1 cellular context compared by ENCODE assay signal in the genomic region with DNA sequence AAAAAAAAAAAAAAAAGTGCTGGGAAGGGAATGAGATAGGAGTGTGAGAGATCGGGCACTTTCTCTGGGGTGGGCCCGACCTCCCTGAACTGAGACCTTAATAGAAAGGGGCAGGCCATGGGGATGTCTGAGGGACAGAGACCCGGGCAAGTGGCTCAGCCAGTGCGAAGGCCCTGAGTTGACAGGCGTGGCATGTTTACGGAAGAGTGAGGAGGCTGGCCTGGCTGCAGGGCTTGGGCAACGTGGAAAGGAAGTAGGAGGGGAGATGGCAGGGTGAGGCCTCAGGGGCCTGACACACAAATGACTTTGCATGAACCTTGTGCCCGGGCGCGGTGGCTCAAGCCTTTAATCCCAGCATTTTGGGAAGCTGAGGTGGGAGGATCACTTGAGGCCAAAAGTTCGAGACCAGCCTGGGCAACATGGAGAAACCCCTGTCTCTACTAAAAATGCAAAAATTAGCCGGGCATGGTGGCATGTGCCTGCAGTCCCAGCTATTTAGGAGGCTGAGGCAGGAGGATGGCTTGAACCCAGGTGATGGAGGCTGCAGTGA.
TF ChIP-seq lines count a peak whose summit lies in the region.

No MANE protein-coding gene starts in this region.

TF ChIP-seq in HepG2, 621 proteins besides CTCF, POLR2A, EP300 and RAD21 (continued from another document and continues in another):
- TF ChIP-seq, protein P1, sequence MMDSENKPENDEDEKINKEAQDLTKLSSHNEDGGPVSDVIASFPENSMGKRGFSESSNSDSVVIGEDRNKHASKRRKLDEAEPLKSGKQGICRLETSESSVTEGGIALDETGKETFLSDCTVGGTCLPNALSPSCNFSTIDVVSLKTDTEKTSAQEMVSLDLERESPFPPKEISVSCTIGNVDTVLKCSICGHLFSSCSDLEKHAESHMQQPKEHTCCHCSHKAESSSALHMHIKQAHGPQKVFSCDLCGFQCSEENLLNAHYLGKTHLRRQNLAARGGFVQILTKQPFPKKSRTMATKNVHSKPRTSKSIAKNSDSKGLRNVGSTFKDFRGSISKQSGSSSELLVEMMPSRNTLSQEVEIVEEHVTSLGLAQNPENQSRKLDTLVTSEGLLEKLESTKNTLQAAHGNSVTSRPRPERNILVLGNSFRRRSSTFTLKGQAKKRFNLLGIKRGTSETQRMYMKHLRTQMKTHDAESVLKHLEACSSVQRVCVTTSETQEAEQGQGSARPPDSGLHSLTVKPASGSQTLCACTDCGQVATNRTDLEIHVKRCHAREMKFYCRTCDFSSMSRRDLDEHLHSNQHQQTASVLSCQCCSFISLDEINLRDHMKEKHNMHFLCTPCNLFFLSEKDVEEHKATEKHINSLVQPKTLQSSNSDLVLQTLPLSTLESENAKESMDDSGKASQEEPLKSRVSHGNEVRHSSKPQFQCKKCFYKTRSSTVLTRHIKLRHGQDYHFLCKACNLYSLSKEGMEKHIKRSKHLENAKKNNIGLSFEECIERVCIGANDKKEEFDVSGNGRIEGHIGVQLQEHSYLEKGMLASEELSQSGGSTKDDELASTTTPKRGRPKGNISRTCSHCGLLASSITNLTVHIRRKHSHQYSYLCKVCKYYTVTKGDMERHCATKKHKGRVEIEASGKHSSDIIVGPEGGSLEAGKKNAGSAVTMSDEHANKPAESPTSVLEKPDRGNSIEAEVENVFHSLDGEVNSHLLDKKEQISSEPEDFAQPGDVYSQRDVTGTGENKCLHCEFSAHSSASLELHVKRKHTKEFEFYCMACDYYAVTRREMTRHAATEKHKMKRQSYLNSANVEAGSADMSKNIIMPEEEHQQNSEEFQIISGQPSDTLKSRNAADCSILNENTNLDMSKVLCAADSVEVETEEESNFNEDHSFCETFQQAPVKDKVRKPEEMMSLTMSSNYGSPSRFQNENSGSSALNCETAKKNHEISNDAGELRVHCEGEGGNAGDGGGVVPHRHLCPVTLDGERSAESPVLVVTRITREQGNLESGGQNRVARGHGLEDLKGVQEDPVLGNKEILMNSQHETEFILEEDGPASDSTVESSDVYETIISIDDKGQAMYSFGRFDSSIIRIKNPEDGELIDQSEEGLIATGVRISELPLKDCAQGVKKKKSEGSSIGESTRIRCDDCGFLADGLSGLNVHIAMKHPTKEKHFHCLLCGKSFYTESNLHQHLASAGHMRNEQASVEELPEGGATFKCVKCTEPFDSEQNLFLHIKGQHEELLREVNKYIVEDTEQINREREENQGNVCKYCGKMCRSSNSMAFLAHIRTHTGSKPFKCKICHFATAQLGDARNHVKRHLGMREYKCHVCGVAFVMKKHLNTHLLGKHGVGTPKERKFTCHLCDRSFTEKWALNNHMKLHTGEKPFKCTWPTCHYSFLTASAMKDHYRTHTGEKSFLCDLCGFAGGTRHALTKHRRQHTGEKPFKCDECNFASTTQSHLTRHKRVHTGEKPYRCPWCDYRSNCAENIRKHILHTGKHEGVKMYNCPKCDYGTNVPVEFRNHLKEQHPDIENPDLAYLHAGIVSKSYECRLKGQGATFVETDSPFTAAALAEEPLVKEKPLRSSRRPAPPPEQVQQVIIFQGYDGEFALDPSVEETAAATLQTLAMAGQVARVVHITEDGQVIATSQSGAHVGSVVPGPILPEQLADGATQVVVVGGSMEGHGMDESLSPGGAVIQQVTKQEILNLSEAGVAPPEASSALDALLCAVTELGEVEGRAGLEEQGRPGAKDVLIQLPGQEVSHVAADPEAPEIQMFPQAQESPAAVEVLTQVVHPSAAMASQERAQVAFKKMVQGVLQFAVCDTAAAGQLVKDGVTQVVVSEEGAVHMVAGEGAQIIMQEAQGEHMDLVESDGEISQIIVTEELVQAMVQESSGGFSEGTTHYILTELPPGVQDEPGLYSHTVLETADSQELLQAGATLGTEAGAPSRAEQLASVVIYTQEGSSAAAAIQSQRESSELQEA (CRISPR knock-in tag; IDR thresholded peaks at IDR 0.05; ENCODE audit: not compliant biosample characterization) = no peak
- peak; percentile 59; the same call in 1 of the 2 replicates for TF ChIP-seq HNF4G (IDR thresholded peaks at IDR 0.05; ENCODE audit: borderline replicate concordance, low read depth, low read length)
- TF ChIP-seq HNF4G (CRISPR knock-in tag; IDR thresholded peaks at IDR 0.05; ENCODE audit: borderline replicate concordance, low read depth) = no peak; the same call in 1 of the 2 replicates
- peak; percentile 48; the same call in 1 of the 2 replicates for TF ChIP-seq ATF1 (CRISPR knock-in tag; IDR thresholded peaks at IDR 0.05)
- no peak for TF ChIP-seq ZNF720 (CRISPR knock-in tag; IDR thresholded peaks at IDR 0.05)
- TF ChIP-seq RBM22 (optimal IDR thresholded peaks at IDR 0.05; ENCODE audit: low read length) = no peak
- TF ChIP-seq MTA3 (CRISPR knock-in tag; IDR thresholded peaks at IDR 0.05) = no peak
- TF ChIP-seq, protein P2, sequence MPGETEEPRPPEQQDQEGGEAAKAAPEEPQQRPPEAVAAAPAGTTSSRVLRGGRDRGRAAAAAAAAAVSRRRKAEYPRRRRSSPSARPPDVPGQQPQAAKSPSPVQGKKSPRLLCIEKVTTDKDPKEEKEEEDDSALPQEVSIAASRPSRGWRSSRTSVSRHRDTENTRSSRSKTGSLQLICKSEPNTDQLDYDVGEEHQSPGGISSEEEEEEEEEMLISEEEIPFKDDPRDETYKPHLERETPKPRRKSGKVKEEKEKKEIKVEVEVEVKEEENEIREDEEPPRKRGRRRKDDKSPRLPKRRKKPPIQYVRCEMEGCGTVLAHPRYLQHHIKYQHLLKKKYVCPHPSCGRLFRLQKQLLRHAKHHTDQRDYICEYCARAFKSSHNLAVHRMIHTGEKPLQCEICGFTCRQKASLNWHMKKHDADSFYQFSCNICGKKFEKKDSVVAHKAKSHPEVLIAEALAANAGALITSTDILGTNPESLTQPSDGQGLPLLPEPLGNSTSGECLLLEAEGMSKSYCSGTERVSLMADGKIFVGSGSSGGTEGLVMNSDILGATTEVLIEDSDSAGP (CRISPR knock-in tag; IDR thresholded peaks at IDR 0.05; ENCODE audit: borderline replicate concordance) = peak; percentile 69
- TF ChIP-seq BRCA1 (CRISPR knock-in tag; IDR thresholded peaks at IDR 0.05) = no peak
- TF ChIP-seq ZNF772 (CRISPR knock-in tag; IDR thresholded peaks at IDR 0.05) = no peak
- TF ChIP-seq ZNF674 (CRISPR knock-in tag; IDR thresholded peaks at IDR 0.05; ENCODE audit: low read depth) = no peak
- no peak for TF ChIP-seq ZNF468 (CRISPR knock-in tag; IDR thresholded peaks at IDR 0.05)
- TF ChIP-seq, protein P3, sequence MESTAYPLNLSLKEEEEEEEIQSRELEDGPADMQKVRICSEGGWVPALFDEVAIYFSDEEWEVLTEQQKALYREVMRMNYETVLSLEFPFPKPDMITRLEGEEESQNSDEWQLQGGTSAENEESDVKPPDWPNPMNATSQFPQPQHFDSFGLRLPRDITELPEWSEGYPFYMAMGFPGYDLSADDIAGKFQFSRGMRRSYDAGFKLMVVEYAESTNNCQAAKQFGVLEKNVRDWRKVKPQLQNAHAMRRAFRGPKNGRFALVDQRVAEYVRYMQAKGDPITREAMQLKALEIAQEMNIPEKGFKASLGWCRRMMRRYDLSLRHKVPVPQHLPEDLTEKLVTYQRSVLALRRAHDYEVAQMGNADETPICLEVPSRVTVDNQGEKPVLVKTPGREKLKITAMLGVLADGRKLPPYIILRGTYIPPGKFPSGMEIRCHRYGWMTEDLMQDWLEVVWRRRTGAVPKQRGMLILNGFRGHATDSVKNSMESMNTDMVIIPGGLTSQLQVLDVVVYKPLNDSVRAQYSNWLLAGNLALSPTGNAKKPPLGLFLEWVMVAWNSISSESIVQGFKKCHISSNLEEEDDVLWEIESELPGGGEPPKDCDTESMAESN (CRISPR knock-in tag; conservative IDR thresholded peaks at IDR 0.05) = no peak
- no peak for TF ChIP-seq ZBTB1 (CRISPR knock-in tag; IDR thresholded peaks at IDR 0.05; ENCODE audit: borderline replicate concordance)
- TF ChIP-seq NFATC3 (CRISPR knock-in tag; IDR thresholded peaks at IDR 0.05) = no peak
- TF ChIP-seq, protein P4, sequence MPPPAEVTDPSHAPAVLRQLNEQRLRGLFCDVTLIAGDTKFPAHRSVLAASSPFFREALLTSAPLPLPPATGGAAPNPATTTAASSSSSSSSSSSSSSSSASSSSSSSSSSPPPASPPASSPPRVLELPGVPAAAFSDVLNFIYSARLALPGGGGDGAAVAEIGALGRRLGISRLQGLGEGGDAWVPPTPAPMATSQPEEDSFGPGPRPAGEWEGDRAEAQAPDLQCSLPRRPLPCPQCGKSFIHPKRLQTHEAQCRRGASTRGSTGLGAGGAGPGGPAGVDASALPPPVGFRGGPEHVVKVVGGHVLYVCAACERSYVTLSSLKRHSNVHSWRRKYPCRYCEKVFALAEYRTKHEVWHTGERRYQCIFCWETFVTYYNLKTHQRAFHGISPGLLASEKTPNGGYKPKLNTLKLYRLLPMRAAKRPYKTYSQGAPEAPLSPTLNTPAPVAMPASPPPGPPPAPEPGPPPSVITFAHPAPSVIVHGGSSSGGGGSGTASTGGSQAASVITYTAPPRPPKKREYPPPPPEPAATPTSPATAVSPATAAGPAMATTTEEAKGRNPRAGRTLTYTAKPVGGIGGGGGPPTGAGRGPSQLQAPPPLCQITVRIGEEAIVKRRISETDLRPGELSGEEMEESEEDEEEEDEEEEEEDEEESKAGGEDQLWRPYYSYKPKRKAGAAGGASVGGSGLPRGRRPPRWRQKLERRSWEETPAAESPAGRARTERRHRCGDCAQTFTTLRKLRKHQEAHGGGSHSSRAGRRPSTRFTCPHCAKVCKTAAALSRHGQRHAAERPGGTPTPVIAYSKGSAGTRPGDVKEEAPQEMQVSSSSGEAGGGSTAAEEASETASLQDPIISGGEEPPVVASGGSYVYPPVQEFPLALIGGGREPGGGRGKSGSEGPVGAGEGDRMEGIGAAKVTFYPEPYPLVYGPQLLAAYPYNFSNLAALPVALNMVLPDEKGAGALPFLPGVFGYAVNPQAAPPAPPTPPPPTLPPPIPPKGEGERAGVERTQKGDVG (CRISPR knock-in tag; IDR thresholded peaks at IDR 0.05; ENCODE audit: borderline replicate concordance) = no peak
- TF ChIP-seq ZNF543 (CRISPR knock-in tag; IDR thresholded peaks at IDR 0.05) = no peak
- TF ChIP-seq, protein P5, sequence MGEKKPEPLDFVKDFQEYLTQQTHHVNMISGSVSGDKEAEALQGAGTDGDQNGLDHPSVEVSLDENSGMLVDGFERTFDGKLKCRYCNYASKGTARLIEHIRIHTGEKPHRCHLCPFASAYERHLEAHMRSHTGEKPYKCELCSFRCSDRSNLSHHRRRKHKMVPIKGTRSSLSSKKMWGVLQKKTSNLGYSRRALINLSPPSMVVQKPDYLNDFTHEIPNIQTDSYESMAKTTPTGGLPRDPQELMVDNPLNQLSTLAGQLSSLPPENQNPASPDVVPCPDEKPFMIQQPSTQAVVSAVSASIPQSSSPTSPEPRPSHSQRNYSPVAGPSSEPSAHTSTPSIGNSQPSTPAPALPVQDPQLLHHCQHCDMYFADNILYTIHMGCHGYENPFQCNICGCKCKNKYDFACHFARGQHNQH (CRISPR knock-in tag; IDR thresholded peaks at IDR 0.05) = peak; percentile 32; the same call in 1 of the 2 replicates
- TF ChIP-seq, protein P6, sequence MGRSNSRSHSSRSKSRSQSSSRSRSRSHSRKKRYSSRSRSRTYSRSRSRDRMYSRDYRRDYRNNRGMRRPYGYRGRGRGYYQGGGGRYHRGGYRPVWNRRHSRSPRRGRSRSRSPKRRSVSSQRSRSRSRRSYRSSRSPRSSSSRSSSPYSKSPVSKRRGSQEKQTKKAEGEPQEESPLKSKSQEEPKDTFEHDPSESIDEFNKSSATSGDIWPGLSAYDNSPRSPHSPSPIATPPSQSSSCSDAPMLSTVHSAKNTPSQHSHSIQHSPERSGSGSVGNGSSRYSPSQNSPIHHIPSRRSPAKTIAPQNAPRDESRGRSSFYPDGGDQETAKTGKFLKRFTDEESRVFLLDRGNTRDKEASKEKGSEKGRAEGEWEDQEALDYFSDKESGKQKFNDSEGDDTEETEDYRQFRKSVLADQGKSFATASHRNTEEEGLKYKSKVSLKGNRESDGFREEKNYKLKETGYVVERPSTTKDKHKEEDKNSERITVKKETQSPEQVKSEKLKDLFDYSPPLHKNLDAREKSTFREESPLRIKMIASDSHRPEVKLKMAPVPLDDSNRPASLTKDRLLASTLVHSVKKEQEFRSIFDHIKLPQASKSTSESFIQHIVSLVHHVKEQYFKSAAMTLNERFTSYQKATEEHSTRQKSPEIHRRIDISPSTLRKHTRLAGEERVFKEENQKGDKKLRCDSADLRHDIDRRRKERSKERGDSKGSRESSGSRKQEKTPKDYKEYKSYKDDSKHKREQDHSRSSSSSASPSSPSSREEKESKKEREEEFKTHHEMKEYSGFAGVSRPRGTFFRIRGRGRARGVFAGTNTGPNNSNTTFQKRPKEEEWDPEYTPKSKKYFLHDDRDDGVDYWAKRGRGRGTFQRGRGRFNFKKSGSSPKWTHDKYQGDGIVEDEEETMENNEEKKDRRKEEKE (IDR thresholded peaks at IDR 0.05) = no peak
- TF ChIP-seq, protein P7, sequence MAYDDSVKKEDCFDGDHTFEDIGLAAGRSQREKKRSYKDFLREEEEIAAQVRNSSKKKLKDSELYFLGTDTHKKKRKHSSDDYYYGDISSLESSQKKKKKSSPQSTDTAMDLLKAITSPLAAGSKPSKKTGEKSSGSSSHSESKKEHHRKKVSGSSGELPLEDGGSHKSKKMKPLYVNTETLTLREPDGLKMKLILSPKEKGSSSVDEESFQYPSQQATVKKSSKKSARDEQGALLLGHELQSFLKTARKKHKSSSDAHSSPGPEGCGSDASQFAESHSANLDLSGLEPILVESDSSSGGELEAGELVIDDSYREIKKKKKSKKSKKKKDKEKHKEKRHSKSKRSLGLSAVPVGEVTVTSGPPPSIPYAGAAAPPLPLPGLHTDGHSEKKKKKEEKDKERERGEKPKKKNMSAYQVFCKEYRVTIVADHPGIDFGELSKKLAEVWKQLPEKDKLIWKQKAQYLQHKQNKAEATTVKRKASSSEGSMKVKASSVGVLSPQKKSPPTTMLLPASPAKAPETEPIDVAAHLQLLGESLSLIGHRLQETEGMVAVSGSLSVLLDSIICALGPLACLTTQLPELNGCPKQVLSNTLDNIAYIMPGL (CRISPR knock-in tag; IDR thresholded peaks at IDR 0.05; ENCODE audit: borderline replicate concordance in 1 of 2, low read depth in 1 of 2) = peak; percentile 28 to 50; a peak in 3 of 4 replicates
- no peak for TF ChIP-seq RBFOX2 (IDR thresholded peaks at IDR 0.05; ENCODE audit: low read depth, low read length)
- TF ChIP-seq SNAPC2 (CRISPR knock-in tag; IDR thresholded peaks at IDR 0.05) = no peak
- TF ChIP-seq, protein P8, sequence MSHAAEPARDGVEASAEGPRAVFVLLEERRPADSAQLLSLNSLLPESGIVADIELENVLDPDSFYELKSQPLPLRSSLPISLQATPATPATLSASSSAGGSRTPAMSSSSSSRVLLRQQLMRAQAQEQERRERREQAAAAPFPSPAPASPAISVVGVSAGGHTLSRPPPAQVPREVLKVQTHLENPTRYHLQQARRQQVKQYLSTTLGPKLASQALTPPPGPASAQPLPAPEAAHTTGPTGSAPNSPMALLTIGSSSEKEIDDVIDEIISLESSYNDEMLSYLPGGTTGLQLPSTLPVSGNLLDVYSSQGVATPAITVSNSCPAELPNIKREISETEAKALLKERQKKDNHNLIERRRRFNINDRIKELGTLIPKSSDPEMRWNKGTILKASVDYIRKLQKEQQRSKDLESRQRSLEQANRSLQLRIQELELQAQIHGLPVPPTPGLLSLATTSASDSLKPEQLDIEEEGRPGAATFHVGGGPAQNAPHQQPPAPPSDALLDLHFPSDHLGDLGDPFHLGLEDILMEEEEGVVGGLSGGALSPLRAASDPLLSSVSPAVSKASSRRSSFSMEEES (CRISPR knock-in tag; IDR thresholded peaks at IDR 0.05) = peak; percentile 32; the same call in 1 of the 2 replicates
- TF ChIP-seq PHF8 (CRISPR knock-in tag; IDR thresholded peaks at IDR 0.05) = peak; percentile 27; the same call in 1 of the 2 replicates
- TF ChIP-seq CBX2 (IDR thresholded peaks at IDR 0.05; ENCODE audit: low read depth, low read length) = no peak
- TF ChIP-seq CBX2 (CRISPR knock-in tag; IDR thresholded peaks at IDR 0.05; ENCODE audit: low read depth) = no peak
- TF ChIP-seq NFE2L1 (CRISPR knock-in tag; IDR thresholded peaks at IDR 0.05; ENCODE audit: borderline replicate concordance) = no peak
- no peak for TF ChIP-seq ZNF879 (CRISPR knock-in tag; IDR thresholded peaks at IDR 0.05)
- no peak for TF ChIP-seq ZNF460 (CRISPR knock-in tag; IDR thresholded peaks at IDR 0.05; ENCODE audit: borderline replicate concordance)
- peak; percentile 48; the same call in 1 of the 2 replicates for TF ChIP-seq KDM2A (CRISPR knock-in tag; IDR thresholded peaks at IDR 0.05; ENCODE audit: borderline replicate concordance, low read depth)
